9 cellular contexts compared by ENCODE assay signal in the genomic region with DNA sequence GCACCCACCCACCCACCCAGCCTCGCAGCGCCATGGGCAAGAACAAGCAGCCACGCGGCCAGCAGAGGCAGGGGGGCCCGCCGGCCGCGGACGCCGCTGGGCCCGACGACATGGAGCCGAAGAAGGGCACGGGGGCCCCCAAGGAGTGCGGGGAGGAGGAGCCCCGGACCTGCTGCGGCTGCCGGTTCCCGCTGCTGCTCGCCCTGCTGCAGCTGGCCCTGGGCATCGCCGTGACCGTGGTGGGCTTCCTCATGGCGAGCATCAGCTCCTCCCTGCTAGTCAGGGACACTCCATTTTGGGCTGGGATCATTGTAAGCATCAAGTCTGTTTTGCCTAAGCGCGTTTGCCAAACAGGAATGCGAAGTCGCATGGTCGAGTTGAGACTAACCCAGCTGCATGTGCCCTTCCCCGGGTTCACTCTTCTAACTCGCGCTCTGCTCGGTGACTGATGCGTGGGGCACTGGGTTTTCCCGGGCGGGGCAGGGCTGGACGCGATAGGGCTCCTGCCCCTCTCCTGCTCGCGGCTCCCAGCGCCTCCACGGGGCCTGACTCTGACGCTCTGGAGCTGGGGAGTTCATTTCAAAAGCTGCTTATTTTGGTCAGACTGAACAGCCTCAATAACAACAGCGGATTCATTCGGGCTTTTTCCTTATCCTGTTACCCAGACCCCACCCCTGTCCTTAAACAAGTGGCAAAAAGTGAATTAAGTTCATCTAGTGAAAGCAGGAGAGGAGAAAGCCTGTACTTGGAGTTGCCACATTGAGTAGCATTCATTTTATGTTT. TPM values are rescaled to one million over a fixed set of nuclear protein-coding genes. Genes with fewer than 3 reads are reported as not detected.
DNase-seq lines count a peak whose midpoint lies in the region; ATAC-seq and TF ChIP-seq lines count a peak whose summit lies in the region.
"Had no signal": no experiment of that assay in that cellular context is flagged by ENCODE, and none has a peak within 500 bp of the region (broad histone marks: within the 10 kb centered on the region; RNA-seq: fewer than 3 reads in every experiment).

No MANE protein-coding gene starts in this region.

- H3K36me3 Mint-ChIP-seq in activated CD4-positive, alpha-beta T cell treated with anti-CD3 and anti-CD28 coated beads, Interleukin-2, amount 10 ng/mL, durations not matched to agents 24 days and 14 days (ENCODE audit: low read depth), result no peaks in the 10 kb centered on the region
- H3K36me3 Mint-ChIP-seq in activated T-helper 2 cell treated with anti-CD3 and anti-CD28 coated beads, Interferon-gamma antibody, Interleukin-2, Interleukin-4, amounts not matched to agents 10 μg/mL and 5 μg/mL and 100 μg/mL, durations not matched to agents 14 hours and 24 hours and 36 hours (ENCODE audit: low read depth), result no peaks in the 10 kb centered on the region
- no peaks in the 10 kb centered on the region for H3K36me3 Mint-ChIP-seq in neural progenitor cell

- H3K4me1 Mint-ChIP-seq in activated CD4-positive, alpha-beta T cell treated with anti-CD3 and anti-CD28 coated beads, Interleukin-2, amount 10 ng/mL, durations not matched to agents 24 days and 14 days, result no peaks in the 10 kb centered on the region
- H3K4me1 Mint-ChIP-seq in activated T-helper 2 cell treated with anti-CD3 and anti-CD28 coated beads, Interferon-gamma antibody, Interleukin-2, Interleukin-4, amounts not matched to agents 10 μg/mL and 5 μg/mL and 100 μg/mL, durations not matched to agents 14 hours and 24 hours and 36 hours (ENCODE audit: low read depth), result peaks cover 1% of the 10 kb centered on the region
- H3K4me1 Mint-ChIP-seq in neural progenitor cell, result peaks cover 15% of the 10 kb centered on the region

- H3K9me3 Mint-ChIP-seq in activated CD4-positive, alpha-beta T cell treated with anti-CD3 and anti-CD28 coated beads, Interleukin-2, amount 10 ng/mL, durations not matched to agents 24 days and 14 days, result no peaks in the 10 kb centered on the region
- H3K9me3 Mint-ChIP-seq in activated T-helper 2 cell treated with anti-CD3 and anti-CD28 coated beads, Interferon-gamma antibody, Interleukin-2, Interleukin-4, amounts not matched to agents 10 μg/mL and 5 μg/mL and 100 μg/mL, durations not matched to agents 14 hours and 24 hours and 36 hours, result no peaks in the 10 kb centered on the region
- no peaks in the 10 kb centered on the region for H3K9me3 Mint-ChIP-seq in neural progenitor cell

- intact Hi-C loops in activated CD4-positive, alpha-beta T cell treated with anti-CD3 and anti-CD28 coated beads, Interleukin-2, amount 10 ng/mL, durations not matched to agents 24 days and 14 days (cut with micrococcal nuclease), result loop anchor here (5.0 kb wide), 1 partner anchor 69 kb away; the partner anchor contains the start of gene BHLHE41
- intact Hi-C loops in activated T-helper 2 cell treated with anti-CD3 and anti-CD28 coated beads, Interferon-gamma antibody, Interleukin-2, Interleukin-4, amounts not matched to agents 10 μg/mL and 5 μg/mL and 100 μg/mL, durations not matched to agents 14 hours and 24 hours and 36 hours (cut with micrococcal nuclease), result loop anchor here (5.0 kb wide), 1 partner anchor 69 kb away; the partner anchor contains the start of gene BHLHE41
- intact Hi-C loops in Right ventricle myocardium superior (cut with DNase I), result loop anchor here (10.0 kb wide), 1 partner anchor 71 kb away; the partner anchor contains the start of gene BHLHE41

- H3K4me1 ChIP-seq in neural progenitor cell, result peaks cover 5% of the 10 kb centered on the region

- no peak for TF ChIP-seq CTCF in neural progenitor cell (IDR thresholded peaks at IDR 0.05)

- no peak overlapping the region for H3K27ac Mint-ChIP-seq in activated CD4-positive, alpha-beta T cell treated with anti-CD3 and anti-CD28 coated beads, Interleukin-2, amount 10 ng/mL, durations not matched to agents 24 days and 14 days
- no peak overlapping the region for H3K27ac Mint-ChIP-seq in activated T-helper 2 cell treated with anti-CD3 and anti-CD28 coated beads, Interferon-gamma antibody, Interleukin-2, Interleukin-4, amounts not matched to agents 10 μg/mL and 5 μg/mL and 100 μg/mL, durations not matched to agents 14 hours and 24 hours and 36 hours
- peak overlapping the region; percentile 98 for H3K27ac Mint-ChIP-seq in neural progenitor cell

- peak; percentile 85 for ATAC-seq in Right ventricle myocardium superior (ENCODE audit: poor library complexity)
- ATAC-seq in GM18519 (IDR thresholded peaks at IDR 0.05; ENCODE audit: low FRiP score, unreplicated experiment), result no peak

- no peaks in the 10 kb centered on the region for H3K79me2 ChIP-seq in neural progenitor cell (ENCODE audit: low read depth)

- H3F3A ChIP-seq in neural progenitor cell (ENCODE audit: low read depth), result no peaks in the 10 kb centered on the region

- H4K20me1 ChIP-seq in neural progenitor cell (ENCODE audit: low read depth), result no peaks in the 10 kb centered on the region

- no peak overlapping the region for H3K9ac ChIP-seq in neural progenitor cell

- H3K9me3 ChIP-seq in neural progenitor cell (ENCODE audit: low read depth), result no peaks in the 10 kb centered on the region

- peaks cover 65% of the 10 kb centered on the region for H3K27me3 ChIP-seq in neural progenitor cell

- H2AFZ ChIP-seq in neural progenitor cell (replicated peaks), result peak overlapping the region; percentile 96

- H3K36me3 ChIP-seq in neural progenitor cell, result no peaks in the 10 kb centered on the region

- in situ Hi-C loops in KBM-7 (cut with MboI; ENCODE audit: low pct_unique_long_range_greater_than_20kb, low sequenced_read_pairs), result no loop called here

- peak overlapping the region; percentile 98 for H3K4me2 ChIP-seq in neural progenitor cell

- peaks cover 62% of the 10 kb centered on the region for H3K27me3 Mint-ChIP-seq in activated CD4-positive, alpha-beta T cell treated with anti-CD3 and anti-CD28 coated beads, Interleukin-2, amount 10 ng/mL, durations not matched to agents 24 days and 14 days
- peaks cover 63% of the 10 kb centered on the region for H3K27me3 Mint-ChIP-seq in activated T-helper 2 cell treated with anti-CD3 and anti-CD28 coated beads, Interferon-gamma antibody, Interleukin-2, Interleukin-4, amounts not matched to agents 10 μg/mL and 5 μg/mL and 100 μg/mL, durations not matched to agents 14 hours and 24 hours and 36 hours (ENCODE audit: low read depth)
- no peaks in the 10 kb centered on the region for H3K27me3 Mint-ChIP-seq in neural progenitor cell (ENCODE audit: insufficient read depth, low read depth)

- peak overlapping the region; percentile 77 for H3K4me3 Mint-ChIP-seq in activated CD4-positive, alpha-beta T cell treated with anti-CD3 and anti-CD28 coated beads, Interleukin-2, amount 10 ng/mL, durations not matched to agents 24 days and 14 days
- peak overlapping the region; percentile 63 for H3K4me3 Mint-ChIP-seq in activated T-helper 2 cell treated with anti-CD3 and anti-CD28 coated beads, Interferon-gamma antibody, Interleukin-2, Interleukin-4, amounts not matched to agents 10 μg/mL and 5 μg/mL and 100 μg/mL, durations not matched to agents 14 hours and 24 hours and 36 hours (ENCODE audit: low read depth)
- H3K4me3 Mint-ChIP-seq in neural progenitor cell, result peak overlapping the region; percentile 94

- H3K4me3 ChIP-seq in neural progenitor cell, result peak overlapping the region; percentile 64

- H3K27ac ChIP-seq in neural progenitor cell, result no peak overlapping the region
- H3K27ac ChIP-seq: epithelial cell of prostate had no signal

- DNase-seq in activated CD4-positive, alpha-beta T cell treated with anti-CD3 and anti-CD28 coated beads, Interleukin-2, amount 10 ng/mL, durations not matched to agents 24 days and 14 days, result no peak
- no peak for DNase-seq in activated CD4-positive, alpha-beta T cell treated with anti-CD3 and anti-CD28 coated beads, Interleukin-2, amount 50 U/mL, for 4 hours
- DNase-seq in HS-27A (ENCODE audit: low read depth) (peak; percentile 66), Right ventricle myocardium superior (peak; percentile 64), neural progenitor cell (ENCODE audit: low spot score) (peak; percentile 58), KBM-7 (no peak)
- no peak for DNase-seq in activated T-helper 2 cell treated with anti-CD3 and anti-CD28 coated beads, Interferon-gamma antibody, Interleukin-2, Interleukin-4, amounts not matched to agents 10 μg/mL and 5 μg/mL and 100 μg/mL, durations not matched to agents 14 hours and 24 hours and 36 hours (ENCODE audit: low spot score)

RNA-seq across cellular contexts. Expression of gene SSPN, which starts 0.5 kb away (rescaled TPM):
- not detected in 2 replicates for total RNA-seq in activated CD4-positive, alpha-beta T cell treated with anti-CD3 and anti-CD28 coated beads, Interleukin-2, amount 10 ng/mL, durations not matched to agents 24 days and 14 days
- total RNA-seq in activated T-helper 2 cell treated with anti-CD3 and anti-CD28 coated beads, Interferon-gamma antibody, Interleukin-2, Interleukin-4, amounts not matched to agents 10 μg/mL and 5 μg/mL and 100 μg/mL, durations not matched to agents 14 hours and 24 hours and 36 hours, result not detected in 2 replicates
- total RNA-seq in Right ventricle myocardium superior, result 51.5 TPM
- 0.50 and 0.84 TPM in 2 replicates for total RNA-seq in neural progenitor cell (ENCODE audit: low replicate concordance)

Comparison
In these comparisons a context has a peak if more than half of its experiments do, and no peak if none do; other contexts are left out.
1. DNase-seq: peak in HS-27A (single experiment), Right ventricle myocardium superior (single experiment) and neural progenitor cell (single experiment); none in activated CD4-positive, alpha-beta T cell treated with anti-CD3 and anti-CD28 coated beads, Interleukin-2, amount 10 ng/mL, durations not matched to agents 24 days and 14 days (single experiment), activated CD4-positive, alpha-beta T cell treated with anti-CD3 and anti-CD28 coated beads, Interleukin-2, amount 50 U/mL, for 4 hours (0 of 2), activated T-helper 2 cell treated with anti-CD3 and anti-CD28 coated beads, Interferon-gamma antibody, Interleukin-2, Interleukin-4, amounts not matched to agents 10 μg/mL and 5 μg/mL and 100 μg/mL, durations not matched to agents 14 hours and 24 hours and 36 hours (single experiment) and KBM-7 (single experiment).
2. RNA of gene SSPN, which starts 0.5 kb away (total RNA-seq): 51.5 TPM in Right ventricle myocardium superior (single experiment); 0.50 to 0.84 TPM in neural progenitor cell, not detected in activated T-helper 2 cell treated with anti-CD3 and anti-CD28 coated beads, Interferon-gamma antibody, Interleukin-2, Interleukin-4, amounts not matched to agents 10 μg/mL and 5 μg/mL and 100 μg/mL, durations not matched to agents 14 hours and 24 hours and 36 hours and not detected in activated CD4-positive, alpha-beta T cell treated with anti-CD3 and anti-CD28 coated beads, Interleukin-2, amount 10 ng/mL, durations not matched to agents 24 days and 14 days; every median in the first group is over 10 times any median in the second.
3. Peak in every context shown above with its lines, with median percentiles within 50 percentile points of each other: H3K4me3 Mint-ChIP-seq.